In genomic region chr20:3654326-3655031, GRCh38 we compare ENCODE assay signal across 20 cellular contexts. TPM values are rescaled to one million over a fixed set of nuclear protein-coding genes. Genes with fewer than 3 reads are reported as not detected.
DNase-seq lines count a peak whose midpoint lies in the region; ATAC-seq, FAIRE-seq and TF ChIP-seq lines count a peak whose summit lies in the region.
"Had no signal": no experiment of that assay in that cellular context is flagged by ENCODE, and none has a peak within 500 bp of the region (broad histone marks: within the 10 kb centered on the region; RNA-seq: fewer than 3 reads in every experiment).

No MANE protein-coding gene starts in this region.

- DNase-seq in cardiac septum (ENCODE audit: low spot score) (peak; percentile 72), right atrium auricular region (ENCODE audit: low spot score) (no peak), NCI-H69 (lab: John Stamatoyannopoulos, UW) (peak; percentile 35), HepG2 (ENCODE audit: low spot score) (no peak), HAP-1 (ENCODE audit: low spot score in 2 of 2) (no peak), foreskin fibroblast (no peak), mucosa of gallbladder (ENCODE audit: low spot score) (no peak)
- DNase-seq: activated CD4-positive, alpha-beta T cell treated with anti-CD3 and anti-CD28 coated beads, Interleukin-2, amount 50 U/mL, for 1 hour; activated naive CD4-positive, alpha-beta T cell treated with Interleukin-2 at 50 U/mL for 16 hours; left ventricle myocardium inferior; NCI-H1105; NCI-H226; stimulated activated CD4-positive, alpha-beta T cell treated with anti-CD3 and anti-CD28 coated beads, Interleukin-15, amount 100 ng/mL, for 24 hours; T-helper 1 cell had no signal

- CTCF ChIA-PET in HepG2 (lab: Yijun Ruan, JAX; ENCODE audit: low intra/inter-chr PET ratio, low total read pairs): no interaction called here

- BruUV-seq in HepG2 (replicated peaks; lab: Mats Ljungman, UMichigan): no TSS peak

- H3K4me3 ChIP-seq in right atrium auricular region (no peak overlapping the region), HepG2 (replicated peaks in 1 of 3; ENCODE audit: insufficient read depth in 1 of 3, low read depth in 2 of 3, low read length in 3 of 3) (no peak overlapping the region), HAP-1 (no peak overlapping the region), foreskin fibroblast (ENCODE audit: low read depth in 1 of 2, low read length in 2 of 2) (no peak overlapping the region)
- H3K4me3 ChIP-seq: gastroesophageal sphincter, left ventricle myocardium inferior had no signal

- in situ Hi-C loops in HepG2 (cut with HindIII; ENCODE audit: extremely low pct_ligation_motif_present, low pct_unique_long_range_greater_than_20kb): no loop called here
- in situ Hi-C loops in HAP-1 (cut with MboI; ENCODE audit: low sequenced_read_pairs): no loop called here

- no peak for TF ChIP-seq POLR2A in HepG2 (IDR thresholded peaks at IDR 0.05; ENCODE audit: insufficient read depth in 1 of 2, low read depth in 2 of 2, low read length in 2 of 2)

- H3K27me3 ChIP-seq in right atrium auricular region: no peaks in the 10 kb centered on the region
- no peaks in the 10 kb centered on the region for H3K27me3 ChIP-seq in HepG2 (ENCODE audit: control insufficient read depth in 1 of 2, insufficient read depth in 2 of 2, low read length in 2 of 2)
- no peaks in the 10 kb centered on the region for H3K27me3 ChIP-seq in HAP-1 (ENCODE audit: low read depth)

- TF ChIP-seq EP300 in HepG2 (IDR thresholded peaks at IDR 0.05; ENCODE audit: low read depth in 2 of 2, low read length in 2 of 2) (no peak), HepG2 (CRISPR knock-in tag; IDR thresholded peaks at IDR 0.05; ENCODE audit: borderline replicate concordance) (no peak)

- H3K36me3 ChIP-seq in right atrium auricular region: peaks cover 7% of the 10 kb centered on the region
- H3K36me3 ChIP-seq in HepG2 (replicated peaks in 1 of 2; ENCODE audit: control insufficient read depth in 1 of 2, insufficient read depth in 2 of 2, low read length in 2 of 2): peaks cover 2 to 7% of the 10 kb centered on the region in 2 experiments; a peak in 2 of 5 replicates
- H3K36me3 ChIP-seq in HAP-1 (replicated peaks): no peaks in the 10 kb centered on the region

- intact Hi-C loops in cardiac septum (cut with DNase I): no loop called here
- intact Hi-C loops in HepG2 (cut with micrococcal nuclease; ENCODE audit: unreplicated experiment): no loop called here

- H3K9me3 ChIP-seq in right atrium auricular region (no peaks in the 10 kb centered on the region), HepG2 (ENCODE audit: low read length) (no peaks in the 10 kb centered on the region), HAP-1 (no peaks in the 10 kb centered on the region)

- TF ChIP-seq RAD21 in HepG2 (CRISPR knock-in tag; IDR thresholded peaks at IDR 0.05): no peak

- no peaks in the 10 kb centered on the region for H4K20me1 ChIP-seq in HepG2 (ENCODE audit: insufficient read depth, low read length)

- FAIRE-seq in HepG2 (lab: Jason Lieb, UNC): no peak

- WGBS in HepG2 (ENCODE audit: low lambda C conversion rate): 40% methylated on average over 14 of the region's 14 CpGs

- ATAC-seq in HepG2 (no peak; the same call in 2 of the 3 replicates), HG03571 (IDR thresholded peaks at IDR 0.05; ENCODE audit: unreplicated experiment) (no peak)
- ATAC-seq: esophagus mucosa, gastroesophageal sphincter had no signal

- no peak for TF ChIP-seq CTCF in right atrium auricular region (IDR thresholded peaks at IDR 0.05)
- no peak for TF ChIP-seq CTCF in HepG2 (CRISPR knock-in tag; IDR thresholded peaks at IDR 0.05)
- TF ChIP-seq CTCF in foreskin fibroblast (IDR thresholded peaks at IDR 0.05; ENCODE audit: low read depth, low read length): no peak

- H3K79me2 ChIP-seq in HepG2 (ENCODE audit: insufficient read depth, low read length): no peaks in the 10 kb centered on the region

- H3K27ac ChIP-seq in right atrium auricular region (no peak overlapping the region), HepG2 (ENCODE audit: extremely low read length, insufficient read depth, low read length) (no peak overlapping the region)
- H3K27ac ChIP-seq: gastroesophageal sphincter, KMS-11, left ventricle myocardium inferior had no signal

- H3K4me2 ChIP-seq in HepG2 (ENCODE audit: low read depth, low read length): peak overlapping the region; percentile 18; the same call in 1 of the 2 replicates
- H3K4me2 ChIP-seq: KMS-11 had no signal

- H3K4me1 ChIP-seq in right atrium auricular region (no peaks in the 10 kb centered on the region), HepG2 (ENCODE audit: insufficient read depth, low read length) (peaks cover 42% of the 10 kb centered on the region), HAP-1 (no peaks in the 10 kb centered on the region)
- H3K4me1 ChIP-seq: gastroesophageal sphincter, left ventricle myocardium inferior had no signal

- no peak overlapping the region for H2AFZ ChIP-seq in HepG2 (ENCODE audit: low read length)

- H3K9ac ChIP-seq in HepG2 (ENCODE audit: insufficient read depth, low read depth, low read length): no peak overlapping the region
- H3K9ac ChIP-seq: KMS-11 had no signal

- POLR2A ChIA-PET in HepG2 (lab: Yijun Ruan, JAX): no interaction called here

RNA-seq across cellular contexts. Expression of gene GFRA4, which starts 8.7 kb away (rescaled TPM):
- total RNA-seq in cardiac septum (not detected), right atrium auricular region (not detected), HepG2 (2016; rRNA removed; fragmentation: Illumina TruSeq; extraction: Trizol) (not detected in 2 replicates), mucosa of gallbladder (not detected)
- total RNA-seq in HepG2 (2016; cell fraction: cytosol; rRNA removed; fragmentation: Illumina TruSeq; extraction: Trizol; ENCODE audit: low read depth): not detected in 2 replicates
- total RNA-seq in HepG2 (2016; cell fraction: insoluble cytoplasmic fraction; rRNA removed; fragmentation: Illumina TruSeq; extraction: Trizol): not detected in 2 replicates
- not detected in 2 replicates for total RNA-seq in HepG2 (2016; cell fraction: membrane; rRNA removed; fragmentation: Illumina TruSeq; extraction: Trizol)
- not detected in 2 replicates for total RNA-seq in HepG2 (2016; cell fraction: nucleus; rRNA removed; fragmentation: Illumina TruSeq; extraction: Trizol)
- polyA plus RNA-seq in HepG2 (2011; rRNA removed): not detected in 2 replicates
- polyA plus RNA-seq in HepG2 (2011; cell fraction: cytosol; rRNA removed): not detected in 2 replicates
- not detected in 2 replicates for polyA plus RNA-seq in HepG2 (2011; cell fraction: nucleus; rRNA removed)
- polyA plus RNA-seq in HepG2 (2012): not detected in 2 replicates
- not detected in 2 replicates for polyA plus RNA-seq in HepG2 (2016; cell fraction: cytosol; fragmentation: Illumina TruSeq; extraction: Trizol; ENCODE audit: low read depth)
- not detected in 2 replicates for polyA plus RNA-seq in HepG2 (2016; cell fraction: insoluble cytoplasmic fraction; fragmentation: Illumina TruSeq; extraction: Trizol; ENCODE audit: low read depth)
- polyA plus RNA-seq in HepG2 (2016; cell fraction: membrane; fragmentation: Illumina TruSeq; extraction: Trizol; ENCODE audit: low read depth): not detected in 2 replicates
- polyA plus RNA-seq in HepG2 (2016; cell fraction: nucleus; fragmentation: Illumina TruSeq; extraction: Trizol; ENCODE audit: insufficient read depth, low read depth): not detected in 2 replicates
- polyA minus RNA-seq in HepG2 (2011; rRNA and poly(A)+ RNA removed; ENCODE audit: low replicate concordance): not detected in 2 replicates
- polyA minus RNA-seq in HepG2 (2011; cell fraction: cytosol; rRNA and poly(A)+ RNA removed): not detected in 2 replicates
- polyA minus RNA-seq in HepG2 (2011; cell fraction: nucleus; rRNA and poly(A)+ RNA removed): not detected in 2 replicates
- total RNA-seq: esophagus mucosa, gastroesophageal sphincter, left ventricle myocardium inferior, mononuclear cell, temporal lobe had no signal

RNA-seq across cellular contexts. Expression of gene ADAM33, which starts 27.3 kb away (rescaled TPM):
- total RNA-seq in cardiac septum: 3.0 TPM
- 10 to 100 TPM in 1 of 2 donors, 1 to 10 TPM in 1; 9.7 to 13.8 TPM for total RNA-seq in right atrium auricular region
- total RNA-seq in HepG2 (2016; rRNA removed; fragmentation: Illumina TruSeq; extraction: Trizol): not detected in 2 replicates
- total RNA-seq in HepG2 (2016; cell fraction: cytosol; rRNA removed; fragmentation: Illumina TruSeq; extraction: Trizol; ENCODE audit: low read depth): not detected in 2 replicates
- not detected in 2 replicates for total RNA-seq in HepG2 (2016; cell fraction: insoluble cytoplasmic fraction; rRNA removed; fragmentation: Illumina TruSeq; extraction: Trizol)
- total RNA-seq in HepG2 (2016; cell fraction: membrane; rRNA removed; fragmentation: Illumina TruSeq; extraction: Trizol): not detected in 2 replicates
- total RNA-seq in HepG2 (2016; cell fraction: nucleus; rRNA removed; fragmentation: Illumina TruSeq; extraction: Trizol): not detected in 2 replicates
- not detected in 2 replicates for polyA plus RNA-seq in HepG2 (2011; rRNA removed)
- polyA plus RNA-seq in HepG2 (2011; cell fraction: cytosol; rRNA removed): not detected in 2 replicates
- 0.03 TPM in 1 of 2 replicates, not detected in the other for polyA plus RNA-seq in HepG2 (2011; cell fraction: nucleus; rRNA removed)
- not detected in 2 replicates for polyA plus RNA-seq in HepG2 (2012)
- not detected in 2 replicates for polyA plus RNA-seq in HepG2 (2016; cell fraction: cytosol; fragmentation: Illumina TruSeq; extraction: Trizol; ENCODE audit: low read depth)
- polyA plus RNA-seq in HepG2 (2016; cell fraction: insoluble cytoplasmic fraction; fragmentation: Illumina TruSeq; extraction: Trizol; ENCODE audit: low read depth): not detected in 2 replicates
- not detected in 2 replicates for polyA plus RNA-seq in HepG2 (2016; cell fraction: membrane; fragmentation: Illumina TruSeq; extraction: Trizol; ENCODE audit: low read depth)
- not detected in 2 replicates for polyA plus RNA-seq in HepG2 (2016; cell fraction: nucleus; fragmentation: Illumina TruSeq; extraction: Trizol; ENCODE audit: insufficient read depth, low read depth)
- not detected in 2 replicates for polyA minus RNA-seq in HepG2 (2011; rRNA and poly(A)+ RNA removed; ENCODE audit: low replicate concordance)
- polyA minus RNA-seq in HepG2 (2011; cell fraction: cytosol; rRNA and poly(A)+ RNA removed): not detected in 2 replicates
- polyA minus RNA-seq in HepG2 (2011; cell fraction: nucleus; rRNA and poly(A)+ RNA removed): not detected in 2 replicates
- total RNA-seq in mucosa of gallbladder: 67.3 TPM

RNA-seq across cellular contexts. Expression of gene SIGLEC1, which starts 57.9 kb away (rescaled TPM):
- 2.4 TPM for total RNA-seq in cardiac septum
- 1 to 10 TPM; 3.2 to 3.9 TPM for total RNA-seq in right atrium auricular region
- not detected in 2 replicates for total RNA-seq in HepG2 (2016; rRNA removed; fragmentation: Illumina TruSeq; extraction: Trizol)
- not detected in 2 replicates for total RNA-seq in HepG2 (2016; cell fraction: cytosol; rRNA removed; fragmentation: Illumina TruSeq; extraction: Trizol; ENCODE audit: low read depth)
- total RNA-seq in HepG2 (2016; cell fraction: insoluble cytoplasmic fraction; rRNA removed; fragmentation: Illumina TruSeq; extraction: Trizol): not detected in 2 replicates
- not detected in 2 replicates for total RNA-seq in HepG2 (2016; cell fraction: membrane; rRNA removed; fragmentation: Illumina TruSeq; extraction: Trizol)
- total RNA-seq in HepG2 (2016; cell fraction: nucleus; rRNA removed; fragmentation: Illumina TruSeq; extraction: Trizol): not detected in 2 replicates
- 0.01 TPM in 1 of 2 replicates, not detected in the other for polyA plus RNA-seq in HepG2 (2011; rRNA removed)
- not detected in 2 replicates for polyA plus RNA-seq in HepG2 (2011; cell fraction: cytosol; rRNA removed)
- 0.03 and 0.10 TPM in 2 replicates for polyA plus RNA-seq in HepG2 (2011; cell fraction: nucleus; rRNA removed)
- 0.01 TPM in 1 of 2 replicates, not detected in the other for polyA plus RNA-seq in HepG2 (2012)
- not detected in 2 replicates for polyA plus RNA-seq in HepG2 (2016; cell fraction: cytosol; fragmentation: Illumina TruSeq; extraction: Trizol; ENCODE audit: low read depth)
- not detected in 2 replicates for polyA plus RNA-seq in HepG2 (2016; cell fraction: insoluble cytoplasmic fraction; fragmentation: Illumina TruSeq; extraction: Trizol; ENCODE audit: low read depth)
- not detected in 2 replicates for polyA plus RNA-seq in HepG2 (2016; cell fraction: membrane; fragmentation: Illumina TruSeq; extraction: Trizol; ENCODE audit: low read depth)
- not detected in 2 replicates for polyA plus RNA-seq in HepG2 (2016; cell fraction: nucleus; fragmentation: Illumina TruSeq; extraction: Trizol; ENCODE audit: insufficient read depth, low read depth)
- polyA minus RNA-seq in HepG2 (2011; rRNA and poly(A)+ RNA removed; ENCODE audit: low replicate concordance): 0.05 TPM in 1 of 2 replicates, not detected in the other
- polyA minus RNA-seq in HepG2 (2011; cell fraction: cytosol; rRNA and poly(A)+ RNA removed): not detected in 2 replicates
- polyA minus RNA-seq in HepG2 (2011; cell fraction: nucleus; rRNA and poly(A)+ RNA removed): under 0.01 TPM in 1 of 2 replicates, not detected in the other
- total RNA-seq in mucosa of gallbladder: 8.2 TPM

Comparison
In these comparisons a context has a peak if more than half of its experiments do, and no peak if none do; other contexts are left out.
1. DNase-seq: peak in cardiac septum (single experiment) and NCI-H69 (single experiment); none in right atrium auricular region (single experiment), HepG2 (single experiment), HAP-1 (0 of 2), foreskin fibroblast (0 of 2) and mucosa of gallbladder (single experiment).